In the genomic region with DNA sequence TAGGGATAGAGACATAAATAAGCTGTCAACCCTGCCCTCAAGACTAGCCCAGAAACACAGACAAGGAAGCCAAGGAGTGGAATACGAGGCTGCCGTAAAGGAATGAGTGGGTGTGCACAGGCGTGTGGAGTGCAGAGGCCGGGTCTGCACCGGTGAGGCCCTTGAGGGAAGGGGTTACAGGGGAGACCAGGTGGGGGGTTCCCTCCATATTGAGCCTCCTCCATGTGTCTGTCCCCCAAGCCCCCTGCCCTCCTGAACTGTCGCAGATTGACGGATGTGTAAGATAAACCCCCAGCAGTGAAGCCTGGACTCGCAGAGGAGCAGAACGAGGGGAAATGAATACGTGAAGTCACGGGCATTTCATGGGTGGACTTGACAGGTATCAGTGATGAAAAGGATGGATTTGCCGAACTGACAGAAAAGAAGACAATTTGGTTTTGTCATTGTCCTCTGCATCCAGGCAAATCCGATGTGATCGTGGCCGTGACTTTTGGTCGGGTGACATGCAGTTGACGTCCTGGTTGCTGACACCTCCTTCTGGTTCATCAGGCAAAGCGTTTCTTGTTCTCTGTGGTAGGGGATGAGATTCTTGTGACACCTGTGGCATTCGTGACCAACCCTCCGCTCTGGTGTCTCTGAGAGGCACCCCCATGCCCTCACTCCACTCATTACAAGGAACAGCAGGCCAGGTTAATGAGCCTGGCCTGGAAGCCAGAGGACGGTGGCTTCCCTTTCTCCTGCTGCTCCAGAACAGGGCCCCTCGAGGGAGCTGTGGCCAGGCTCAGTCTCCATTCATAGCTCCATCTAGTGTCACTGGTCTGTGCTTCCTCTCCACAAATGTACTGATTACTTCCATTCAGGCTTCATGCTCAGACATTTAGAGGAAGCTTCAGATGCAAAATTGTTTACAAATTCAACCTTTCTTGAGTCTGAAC, we compare ENCODE assay signal across 1 cellular context.
TF ChIP-seq lines count a peak whose summit lies in the region.

No MANE protein-coding gene starts in this region.

TF ChIP-seq in WTC11, 78 proteins besides CTCF, POLR2A, EP300 and RAD21 (continued from another document):
- TF ChIP-seq, protein P1, sequence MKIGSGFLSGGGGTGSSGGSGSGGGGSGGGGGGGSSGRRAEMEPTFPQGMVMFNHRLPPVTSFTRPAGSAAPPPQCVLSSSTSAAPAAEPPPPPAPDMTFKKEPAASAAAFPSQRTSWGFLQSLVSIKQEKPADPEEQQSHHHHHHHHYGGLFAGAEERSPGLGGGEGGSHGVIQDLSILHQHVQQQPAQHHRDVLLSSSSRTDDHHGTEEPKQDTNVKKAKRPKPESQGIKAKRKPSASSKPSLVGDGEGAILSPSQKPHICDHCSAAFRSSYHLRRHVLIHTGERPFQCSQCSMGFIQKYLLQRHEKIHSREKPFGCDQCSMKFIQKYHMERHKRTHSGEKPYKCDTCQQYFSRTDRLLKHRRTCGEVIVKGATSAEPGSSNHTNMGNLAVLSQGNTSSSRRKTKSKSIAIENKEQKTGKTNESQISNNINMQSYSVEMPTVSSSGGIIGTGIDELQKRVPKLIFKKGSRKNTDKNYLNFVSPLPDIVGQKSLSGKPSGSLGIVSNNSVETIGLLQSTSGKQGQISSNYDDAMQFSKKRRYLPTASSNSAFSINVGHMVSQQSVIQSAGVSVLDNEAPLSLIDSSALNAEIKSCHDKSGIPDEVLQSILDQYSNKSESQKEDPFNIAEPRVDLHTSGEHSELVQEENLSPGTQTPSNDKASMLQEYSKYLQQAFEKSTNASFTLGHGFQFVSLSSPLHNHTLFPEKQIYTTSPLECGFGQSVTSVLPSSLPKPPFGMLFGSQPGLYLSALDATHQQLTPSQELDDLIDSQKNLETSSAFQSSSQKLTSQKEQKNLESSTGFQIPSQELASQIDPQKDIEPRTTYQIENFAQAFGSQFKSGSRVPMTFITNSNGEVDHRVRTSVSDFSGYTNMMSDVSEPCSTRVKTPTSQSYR (CRISPR knock-in tag; IDR thresholded peaks at IDR 0.05), result no peak
- TF ChIP-seq TEAD1 (CRISPR knock-in tag; IDR thresholded peaks at IDR 0.05) (no peak), MXD4 (CRISPR knock-in tag; IDR thresholded peaks at IDR 0.05; ENCODE audit: borderline replicate concordance) (no peak), EMX1 (CRISPR knock-in tag; IDR thresholded peaks at IDR 0.05) (no peak), GABPB1 (CRISPR knock-in tag; IDR thresholded peaks at IDR 0.05) (no peak), TCF7 (CRISPR knock-in tag; IDR thresholded peaks at IDR 0.05; ENCODE audit: low read depth) (no peak), SOX15 (CRISPR knock-in tag; IDR thresholded peaks at IDR 0.05) (no peak), ZBTB21 (CRISPR knock-in tag; IDR thresholded peaks at IDR 0.05; ENCODE audit: borderline replicate concordance) (no peak), ZNF138 (CRISPR knock-in tag; conservative IDR thresholded peaks at IDR 0.05) (no peak), CBFB (CRISPR knock-in tag; IDR thresholded peaks at IDR 0.05; ENCODE audit: low read depth) (no peak), GRHL2 (CRISPR knock-in tag; IDR thresholded peaks at IDR 0.05; ENCODE audit: insufficient replicate concordance, severe bottlenecking) (no peak), NFATC4 (CRISPR knock-in tag; IDR thresholded peaks at IDR 0.05) (no peak), JUN (CRISPR knock-in tag; IDR thresholded peaks at IDR 0.05) (no peak), ZNF317 (CRISPR knock-in tag; IDR thresholded peaks at IDR 0.05; ENCODE audit: borderline replicate concordance, low read depth) (no peak)
- TF ChIP-seq, protein P2, sequence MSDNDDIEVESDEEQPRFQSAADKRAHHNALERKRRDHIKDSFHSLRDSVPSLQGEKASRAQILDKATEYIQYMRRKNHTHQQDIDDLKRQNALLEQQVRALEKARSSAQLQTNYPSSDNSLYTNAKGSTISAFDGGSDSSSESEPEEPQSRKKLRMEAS (CRISPR knock-in tag; IDR thresholded peaks at IDR 0.05), result no peak
- TF ChIP-seq, protein P3, sequence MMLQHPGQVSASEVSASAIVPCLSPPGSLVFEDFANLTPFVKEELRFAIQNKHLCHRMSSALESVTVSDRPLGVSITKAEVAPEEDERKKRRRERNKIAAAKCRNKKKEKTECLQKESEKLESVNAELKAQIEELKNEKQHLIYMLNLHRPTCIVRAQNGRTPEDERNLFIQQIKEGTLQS (CRISPR knock-in tag; conservative IDR thresholded peaks at IDR 0.05), result no peak
